ENCODE assay signal across 1 cellular context in genomic region chr15:67178569-67179210, GRCh38.
TF ChIP-seq lines count a peak whose summit lies in the region.

No MANE protein-coding gene starts in this region.

TF ChIP-seq in K562, 482 proteins besides CTCF, POLR2A, EP300 and RAD21 (continued from another document and continues in another):
- TF ChIP-seq PRDM10 (IDR thresholded peaks at IDR 0.05; ENCODE audit: partially characterized antibody) (no peak), POLR2G (IDR thresholded peaks at IDR 0.05; ENCODE audit: low read depth, low read length) (no peak), ZC3H4 (CRISPR knock-in tag; IDR thresholded peaks at IDR 0.05; ENCODE audit: borderline replicate concordance) (no peak), JUND (IDR thresholded peaks at IDR 0.05; ENCODE audit: borderline replicate concordance, low read depth, low read length) (no peak), JUND (tag; IDR thresholded peaks at IDR 0.05; ENCODE audit: borderline replicate concordance, low read depth, low read length) (peak; percentile 55; the same call in 2 of the 3 replicates), HEY1 (CRISPR knock-in tag; IDR thresholded peaks at IDR 0.05; ENCODE audit: borderline replicate concordance) (no peak), STAG1 (CRISPR knock-in tag; IDR thresholded peaks at IDR 0.05; ENCODE audit: borderline replicate concordance) (no peak), KDM1A (IDR thresholded peaks at IDR 0.05) (peak; percentile 84 to 88), BMI1 (IDR thresholded peaks at IDR 0.05; ENCODE audit: low read length) (no peak), EP400 (IDR thresholded peaks at IDR 0.05) (no peak), ZNF263 (CRISPR knock-in tag; IDR thresholded peaks at IDR 0.05; ENCODE audit: borderline replicate concordance) (no peak), KLF13 (tag; IDR thresholded peaks at IDR 0.05; ENCODE audit: borderline replicate concordance, low read depth) (no peak), ZNF766 (CRISPR knock-in tag; conservative IDR thresholded peaks at IDR 0.05) (no peak), ZMIZ1 (IDR thresholded peaks at IDR 0.05; ENCODE audit: low read depth in 2 of 2, low read length in 2 of 2) (no peak), RB1 (IDR thresholded peaks at IDR 0.05; ENCODE audit: low read depth) (no peak), HMGXB4 (CRISPR knock-in tag; IDR thresholded peaks at IDR 0.05) (no peak), MEF2A (IDR thresholded peaks at IDR 0.05; ENCODE audit: control insufficient read depth, low read depth, low read length) (no peak), TRIM28 (IDR thresholded peaks at IDR 0.05) (no peak), ZFPM2 (CRISPR knock-in tag; IDR thresholded peaks at IDR 0.05) (no peak), FOXJ2 (tag; IDR thresholded peaks at IDR 0.05) (no peak), MYC (IDR thresholded peaks at IDR 0.05; ENCODE audit: low read depth, low read length) (peak; percentile 69), MYC (CRISPR knock-in tag; IDR thresholded peaks at IDR 0.05; ENCODE audit: borderline replicate concordance, low read depth) (no peak), DACH1 (IDR thresholded peaks at IDR 0.05; ENCODE audit: partially characterized antibody) (peak; percentile 49), ZNF274 (IDR thresholded peaks at IDR 0.05; ENCODE audit: borderline replicate concordance, low read depth, low read length) (no peak), ZNF224 (CRISPR knock-in tag; IDR thresholded peaks at IDR 0.05) (no peak), ARID4B (CRISPR knock-in tag; IDR thresholded peaks at IDR 0.05) (no peak), SUPT5H (IDR thresholded peaks at IDR 0.05) (no peak), MTA3 (IDR thresholded peaks at IDR 0.05; ENCODE audit: borderline replicate concordance) (peak; percentile 53; the same call in 1 of the 2 replicates), FOXA3 (CRISPR knock-in tag; conservative IDR thresholded peaks at IDR 0.05 in 1 of 2, IDR thresholded peaks at IDR 0.05 in 1 of 2) (no peak), GMEB1 (CRISPR knock-in tag; IDR thresholded peaks at IDR 0.05) (no peak), ELF2 (CRISPR knock-in tag; IDR thresholded peaks at IDR 0.05) (no peak), ZBTB1 (CRISPR knock-in tag; IDR thresholded peaks at IDR 0.05; ENCODE audit: borderline replicate concordance, low read depth) (0 out of 2 replicates have a peak, but pooled peaks have one; percentile 14), HNRNPLL (IDR thresholded peaks at IDR 0.05; ENCODE audit: low read depth, low read length, poor library complexity, severe bottlenecking) (no peak), ZNF253 (CRISPR knock-in tag; conservative IDR thresholded peaks at IDR 0.05) (no peak), POLR2H (tag; IDR thresholded peaks at IDR 0.05; ENCODE audit: low read depth) (no peak), RBM17 (IDR thresholded peaks at IDR 0.05; ENCODE audit: borderline replicate concordance, low read depth, low read length) (no peak), SLC30A9 (CRISPR knock-in tag; IDR thresholded peaks at IDR 0.05) (no peak)
- TF ChIP-seq, protein P1, sequence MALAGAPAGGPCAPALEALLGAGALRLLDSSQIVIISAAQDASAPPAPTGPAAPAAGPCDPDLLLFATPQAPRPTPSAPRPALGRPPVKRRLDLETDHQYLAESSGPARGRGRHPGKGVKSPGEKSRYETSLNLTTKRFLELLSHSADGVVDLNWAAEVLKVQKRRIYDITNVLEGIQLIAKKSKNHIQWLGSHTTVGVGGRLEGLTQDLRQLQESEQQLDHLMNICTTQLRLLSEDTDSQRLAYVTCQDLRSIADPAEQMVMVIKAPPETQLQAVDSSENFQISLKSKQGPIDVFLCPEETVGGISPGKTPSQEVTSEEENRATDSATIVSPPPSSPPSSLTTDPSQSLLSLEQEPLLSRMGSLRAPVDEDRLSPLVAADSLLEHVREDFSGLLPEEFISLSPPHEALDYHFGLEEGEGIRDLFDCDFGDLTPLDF (CRISPR knock-in tag; IDR thresholded peaks at IDR 0.05), result no peak
- TF ChIP-seq, protein P2, sequence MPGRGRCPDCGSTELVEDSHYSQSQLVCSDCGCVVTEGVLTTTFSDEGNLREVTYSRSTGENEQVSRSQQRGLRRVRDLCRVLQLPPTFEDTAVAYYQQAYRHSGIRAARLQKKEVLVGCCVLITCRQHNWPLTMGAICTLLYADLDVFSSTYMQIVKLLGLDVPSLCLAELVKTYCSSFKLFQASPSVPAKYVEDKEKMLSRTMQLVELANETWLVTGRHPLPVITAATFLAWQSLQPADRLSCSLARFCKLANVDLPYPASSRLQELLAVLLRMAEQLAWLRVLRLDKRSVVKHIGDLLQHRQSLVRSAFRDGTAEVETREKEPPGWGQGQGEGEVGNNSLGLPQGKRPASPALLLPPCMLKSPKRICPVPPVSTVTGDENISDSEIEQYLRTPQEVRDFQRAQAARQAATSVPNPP (IDR thresholded peaks at IDR 0.05; ENCODE audit: borderline replicate concordance, insufficient read depth, insufficient read length), result no peak
- TF ChIP-seq, protein P3, sequence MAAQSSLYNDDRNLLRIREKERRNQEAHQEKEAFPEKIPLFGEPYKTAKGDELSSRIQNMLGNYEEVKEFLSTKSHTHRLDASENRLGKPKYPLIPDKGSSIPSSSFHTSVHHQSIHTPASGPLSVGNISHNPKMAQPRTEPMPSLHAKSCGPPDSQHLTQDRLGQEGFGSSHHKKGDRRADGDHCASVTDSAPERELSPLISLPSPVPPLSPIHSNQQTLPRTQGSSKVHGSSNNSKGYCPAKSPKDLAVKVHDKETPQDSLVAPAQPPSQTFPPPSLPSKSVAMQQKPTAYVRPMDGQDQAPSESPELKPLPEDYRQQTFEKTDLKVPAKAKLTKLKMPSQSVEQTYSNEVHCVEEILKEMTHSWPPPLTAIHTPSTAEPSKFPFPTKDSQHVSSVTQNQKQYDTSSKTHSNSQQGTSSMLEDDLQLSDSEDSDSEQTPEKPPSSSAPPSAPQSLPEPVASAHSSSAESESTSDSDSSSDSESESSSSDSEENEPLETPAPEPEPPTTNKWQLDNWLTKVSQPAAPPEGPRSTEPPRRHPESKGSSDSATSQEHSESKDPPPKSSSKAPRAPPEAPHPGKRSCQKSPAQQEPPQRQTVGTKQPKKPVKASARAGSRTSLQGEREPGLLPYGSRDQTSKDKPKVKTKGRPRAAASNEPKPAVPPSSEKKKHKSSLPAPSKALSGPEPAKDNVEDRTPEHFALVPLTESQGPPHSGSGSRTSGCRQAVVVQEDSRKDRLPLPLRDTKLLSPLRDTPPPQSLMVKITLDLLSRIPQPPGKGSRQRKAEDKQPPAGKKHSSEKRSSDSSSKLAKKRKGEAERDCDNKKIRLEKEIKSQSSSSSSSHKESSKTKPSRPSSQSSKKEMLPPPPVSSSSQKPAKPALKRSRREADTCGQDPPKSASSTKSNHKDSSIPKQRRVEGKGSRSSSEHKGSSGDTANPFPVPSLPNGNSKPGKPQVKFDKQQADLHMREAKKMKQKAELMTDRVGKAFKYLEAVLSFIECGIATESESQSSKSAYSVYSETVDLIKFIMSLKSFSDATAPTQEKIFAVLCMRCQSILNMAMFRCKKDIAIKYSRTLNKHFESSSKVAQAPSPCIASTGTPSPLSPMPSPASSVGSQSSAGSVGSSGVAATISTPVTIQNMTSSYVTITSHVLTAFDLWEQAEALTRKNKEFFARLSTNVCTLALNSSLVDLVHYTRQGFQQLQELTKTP (IDR thresholded peaks at IDR 0.05; ENCODE audit: low read depth in 1 of 2, partially characterized antibody in 2 of 2), result no peak
